In genomic region chr20:10387686-10388085, GRCh38 we compare ENCODE assay signal across 19 cellular contexts.
"Had no signal": no experiment of that assay in that cellular context is flagged by ENCODE, and none has a peak within 500 bp of the region (broad histone marks: within the 10 kb centered on the region; RNA-seq: fewer than 3 reads in every experiment).

No MANE protein-coding gene starts in this region.

- FAIRE-seq: HTR-8/SVneo had no signal

- ATAC-seq: Panc1, PC-3, SK-N-SH treated with all-trans-retinoic acid at 6 μM for 48 hours had no signal

- H3K27ac ChIP-seq: HL-60, RWPE1 had no signal

- DNase-seq: KBM-7; MV-4-11; NCI-H1048; NCI-H1105; NCI-H1436 treated with DMSO at 0.1 percent for 48 hours; NCI-H1694; NCI-H187 treated with DMSO at 0.1 percent for 48 hours; NCI-H2029 treated with DMSO at 0.1 percent for 48 hours; NCI-H2171 treated with DMSO at 0.1 percent for 48 hours; NCI-H446 treated with DMSO at 0.1 percent for 48 hours; NCI-H526; NCI-H82; NK-92 treated with Interleukin-12 subunit alpha and Interleukin-12 subunit beta, amount 100 ng/mL, for 24 hours; PC-3 had no signal
